ENCODE assay signal across 11 cellular contexts in the genomic region with DNA sequence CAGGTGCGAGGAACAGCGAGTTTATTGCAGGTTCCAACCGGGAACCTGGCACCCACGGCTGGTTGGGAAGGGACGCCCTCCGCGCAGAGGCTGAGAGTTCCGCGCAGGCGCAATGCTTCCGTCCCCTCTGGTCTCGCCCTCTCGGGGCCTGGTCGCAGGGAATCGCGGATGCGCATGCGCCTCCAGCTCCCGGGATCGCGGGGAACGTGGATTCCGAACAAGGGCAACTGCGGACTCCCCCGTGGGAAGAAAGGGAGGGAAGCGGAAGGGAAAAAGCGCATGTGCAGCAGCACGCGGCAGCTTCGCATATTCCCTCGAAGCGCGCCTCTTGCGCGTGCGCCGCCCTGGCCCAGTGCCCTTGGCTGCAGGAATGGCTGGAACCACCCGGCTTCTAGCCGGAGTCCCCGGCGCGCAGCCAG. TPM values are rescaled to one million over a fixed set of nuclear protein-coding genes. Genes with fewer than 3 reads are reported as not detected.
DNase-seq lines count a peak whose midpoint lies in the region; ATAC-seq, FAIRE-seq and TF ChIP-seq lines count a peak whose summit lies in the region.
"Had no signal": no experiment of that assay in that cellular context is flagged by ENCODE, and none has a peak within 500 bp of the region (broad histone marks: within the 10 kb centered on the region; RNA-seq: fewer than 3 reads in every experiment).

No MANE protein-coding gene starts in this region.

- no peak overlapping the region for H3K4me2 ChIP-seq in HepG2 (ENCODE audit: low read depth, low read length)

- H3K36me3 ChIP-seq in NT2/D1 (ENCODE audit: insufficient read depth, insufficient read length, low read length) (peaks cover 21% of the 10 kb centered on the region), HepG2 (replicated peaks in 1 of 2; ENCODE audit: control insufficient read depth in 1 of 2, insufficient read depth in 2 of 2, low read length in 2 of 2) (peaks cover 0 to 3% of the 10 kb centered on the region in 2 experiments; a peak in 2 of 5 replicates), spleen (peaks cover 0 to 3% (median 0%) of the 10 kb centered on the region in 6 donors)

- TF ChIP-seq CTCF in choroid plexus epithelial cell (conservative IDR thresholded peaks at IDR 0.05; ENCODE audit: low read depth, low read length) (no peak), HepG2 (CRISPR knock-in tag; IDR thresholded peaks at IDR 0.05) (no peak), spleen (IDR thresholded peaks at IDR 0.05 in 8 of 11, conservative IDR thresholded peaks at IDR 0.05 in 3 of 11) (no peak)

- H3K4me3 ChIP-seq in NT2/D1 (ENCODE audit: insufficient read length, low read depth) (no peak overlapping the region), choroid plexus epithelial cell (ENCODE audit: low read depth, low read length) (peak overlapping the region; percentile 42), HepG2 (replicated peaks in 1 of 3; ENCODE audit: insufficient read depth in 1 of 3, low read depth in 2 of 3, low read length in 3 of 3) (no peak overlapping the region), spleen (peak overlapping the region in 4 of 8 donors; percentile 3 to 84 (median 16))

- no peak overlapping the region for H3K27ac ChIP-seq in HepG2 (ENCODE audit: extremely low read length, insufficient read depth, low read length)
- H3K27ac ChIP-seq in spleen = peak overlapping the region in 1 of 8 donors; percentile 21

- H4K20me1 ChIP-seq in HepG2 (ENCODE audit: insufficient read depth, low read length) = 0 out of 2 replicates have a peak, but pooled peaks cover 2% of the 10 kb centered on the region

- no peak for TF ChIP-seq RAD21 in HepG2 (CRISPR knock-in tag; IDR thresholded peaks at IDR 0.05)

- H3K79me2 ChIP-seq in HepG2 (ENCODE audit: insufficient read depth, low read length) = peaks cover 17% of the 10 kb centered on the region

- POLR2A ChIA-PET in HepG2 (lab: Yijun Ruan, JAX) = no interaction called here

- TF ChIP-seq EP300 in HepG2 (IDR thresholded peaks at IDR 0.05; ENCODE audit: low read depth in 2 of 2, low read length in 2 of 2) (no peak), HepG2 (CRISPR knock-in tag; IDR thresholded peaks at IDR 0.05; ENCODE audit: borderline replicate concordance) (no peak)

- no peak overlapping the region for H2AFZ ChIP-seq in HepG2 (ENCODE audit: low read length)

- TF ChIP-seq POLR2A in HepG2 (IDR thresholded peaks at IDR 0.05; ENCODE audit: insufficient read depth in 1 of 2, low read depth in 2 of 2, low read length in 2 of 2) (no peak), spleen (IDR thresholded peaks at IDR 0.05) (no peak)

- in situ Hi-C loops in HepG2 (cut with HindIII; ENCODE audit: extremely low pct_ligation_motif_present, low pct_unique_long_range_greater_than_20kb) = no loop called here

- ATAC-seq in HepG2 (no peak), GM21381 (IDR thresholded peaks at IDR 0.05; ENCODE audit: unreplicated experiment) (no peak), HG02938 (IDR thresholded peaks at IDR 0.05; ENCODE audit: unreplicated experiment) (no peak)
- ATAC-seq: PC-3 had no signal

- H3K4me1 ChIP-seq in NT2/D1 (ENCODE audit: insufficient read depth, insufficient read length) (peaks cover 18% of the 10 kb centered on the region), HepG2 (ENCODE audit: insufficient read depth, low read length) (peaks cover 17% of the 10 kb centered on the region), spleen (peaks cover 15 to 48% (median 36%) of the 10 kb centered on the region in 6 donors)

- DNase-seq in NT2/D1 (ENCODE audit: low read depth, low spot score) (no peak), choroid plexus epithelial cell (ENCODE audit: low read depth) (peak; percentile 75), HepG2 (ENCODE audit: low spot score) (no peak), spleen (peak; percentile 82), germinal center (ENCODE audit: low spot score) (no peak), NCI-H2107 treated with DMSO at 0.1 percent for 48 hours (lab: John Stamatoyannopoulos, UW; ENCODE audit: unreplicated experiment) (no peak)
- DNase-seq: activated CD4-positive, alpha-beta T cell treated with anti-CD3 and anti-CD28 coated beads for 48 hours; PC-3 had no signal

- BruUV-seq in HepG2 (replicated peaks; lab: Mats Ljungman, UMichigan) = no TSS peak

- CTCF ChIA-PET in HepG2 (lab: Yijun Ruan, JAX; ENCODE audit: low intra/inter-chr PET ratio, low total read pairs) = no interaction called here

- no peak for FAIRE-seq in HepG2 (lab: Jason Lieb, UNC)
- FAIRE-seq: islet of Langerhans had no signal

- intact Hi-C loops in HepG2 (cut with micrococcal nuclease; ENCODE audit: unreplicated experiment) = no loop called here
- intact Hi-C loops in spleen (cut with DNase I; ENCODE audit: low total_unique reads) = no loop called here

- H3K9ac ChIP-seq in NT2/D1 (ENCODE audit: insufficient read length, low read depth) (peak overlapping the region; percentile 10), HepG2 (ENCODE audit: insufficient read depth, low read depth, low read length) (no peak overlapping the region)

- 99% methylated on average over 42 of the region's 42 CpGs for WGBS in HepG2 (ENCODE audit: low lambda C conversion rate)
- WGBS in spleen, 5 donors = 27 to 59% (median 47%) methylated on average over 20 to 42 of the region's 42 CpGs

- H3K27me3 ChIP-seq in NT2/D1 (ENCODE audit: insufficient read depth, insufficient read length) (no peaks in the 10 kb centered on the region), HepG2 (ENCODE audit: control insufficient read depth in 1 of 2, insufficient read depth in 2 of 2, low read length in 2 of 2) (no peaks in the 10 kb centered on the region; a peak in 1 of 5 replicates), spleen (replicated peaks in 1 of 7) (no peaks in the 10 kb centered on the region)

- H3K9me3 ChIP-seq in NT2/D1 (ENCODE audit: insufficient read depth, low read length) = no peaks in the 10 kb centered on the region
- no peaks in the 10 kb centered on the region for H3K9me3 ChIP-seq in HepG2 (ENCODE audit: low read length)
- H3K9me3 ChIP-seq in spleen = peaks cover 0 to 11% (median 0%) of the 10 kb centered on the region in 8 donors

RNA-seq across cellular contexts. Expression of gene TSSK6, which starts 1.1 kb away (rescaled TPM):
- 0.71 and 0.86 TPM in 2 replicates for total RNA-seq in HepG2 (2016; rRNA removed; fragmentation: Illumina TruSeq; extraction: Trizol)
- total RNA-seq in HepG2 (2016; cell fraction: cytosol; rRNA removed; fragmentation: Illumina TruSeq; extraction: Trizol; ENCODE audit: low read depth) = 0.35 and 0.40 TPM in 2 replicates
- total RNA-seq in HepG2 (2016; cell fraction: insoluble cytoplasmic fraction; rRNA removed; fragmentation: Illumina TruSeq; extraction: Trizol) = 0.65 and 0.85 TPM in 2 replicates
- total RNA-seq in HepG2 (2016; cell fraction: membrane; rRNA removed; fragmentation: Illumina TruSeq; extraction: Trizol) = 0.83 and 1.3 TPM in 2 replicates
- total RNA-seq in HepG2 (2016; cell fraction: nucleus; rRNA removed; fragmentation: Illumina TruSeq; extraction: Trizol) = 0.50 and 1.3 TPM in 2 replicates
- polyA plus RNA-seq in HepG2 (2011; rRNA removed) = 1.2 and 2.0 TPM in 2 replicates
- 1.4 and 2.8 TPM in 2 replicates for polyA plus RNA-seq in HepG2 (2011; cell fraction: cytosol; rRNA removed)
- polyA plus RNA-seq in HepG2 (2011; cell fraction: nucleus; rRNA removed) = 6.3 and 8.3 TPM in 2 replicates
- polyA plus RNA-seq in HepG2 (2012) = 0.81 and 1.2 TPM in 2 replicates
- 0.16 and 0.19 TPM in 2 replicates for polyA plus RNA-seq in HepG2 (2016; cell fraction: cytosol; fragmentation: Illumina TruSeq; extraction: Trizol; ENCODE audit: low read depth)
- polyA plus RNA-seq in HepG2 (2016; cell fraction: insoluble cytoplasmic fraction; fragmentation: Illumina TruSeq; extraction: Trizol; ENCODE audit: low read depth) = 1.1 and 1.7 TPM in 2 replicates
- polyA plus RNA-seq in HepG2 (2016; cell fraction: membrane; fragmentation: Illumina TruSeq; extraction: Trizol; ENCODE audit: low read depth) = 0.68 and 0.82 TPM in 2 replicates
- polyA plus RNA-seq in HepG2 (2016; cell fraction: nucleus; fragmentation: Illumina TruSeq; extraction: Trizol; ENCODE audit: insufficient read depth, low read depth) = 1.3 and 2.4 TPM in 2 replicates
- polyA minus RNA-seq in HepG2 (2011; rRNA and poly(A)+ RNA removed; ENCODE audit: low replicate concordance) = 2.0 and 5.3 TPM in 2 replicates
- 1.3 and 1.5 TPM in 2 replicates for polyA minus RNA-seq in HepG2 (2011; cell fraction: cytosol; rRNA and poly(A)+ RNA removed)
- polyA minus RNA-seq in HepG2 (2011; cell fraction: nucleus; rRNA and poly(A)+ RNA removed) = 1.9 and 3.7 TPM in 2 replicates
- total RNA-seq in spleen = 1 to 10 TPM; 2.3 to 5.6 (median 3.7) TPM
- polyA plus RNA-seq in spleen = 1 to 10 TPM; 1.7 to 3.3 (median 2.4) TPM

RNA-seq across cellular contexts. Expression of gene NDUFA13, which starts 1.8 kb away (rescaled TPM):
- 278 and 337 TPM in 2 replicates for total RNA-seq in HepG2 (2016; rRNA removed; fragmentation: Illumina TruSeq; extraction: Trizol)
- 98.4 and 99.8 TPM in 2 replicates for total RNA-seq in HepG2 (2016; cell fraction: cytosol; rRNA removed; fragmentation: Illumina TruSeq; extraction: Trizol; ENCODE audit: low read depth)
- 323 and 362 TPM in 2 replicates for total RNA-seq in HepG2 (2016; cell fraction: insoluble cytoplasmic fraction; rRNA removed; fragmentation: Illumina TruSeq; extraction: Trizol)
- total RNA-seq in HepG2 (2016; cell fraction: membrane; rRNA removed; fragmentation: Illumina TruSeq; extraction: Trizol) = 84.6 and 89.0 TPM in 2 replicates
- 193 and 208 TPM in 2 replicates for total RNA-seq in HepG2 (2016; cell fraction: nucleus; rRNA removed; fragmentation: Illumina TruSeq; extraction: Trizol)
- 366 and 368 TPM in 2 replicates for polyA plus RNA-seq in HepG2 (2011; rRNA removed)
- 715 and 846 TPM in 2 replicates for polyA plus RNA-seq in HepG2 (2011; cell fraction: cytosol; rRNA removed)
- polyA plus RNA-seq in HepG2 (2011; cell fraction: nucleus; rRNA removed) = 199 and 226 TPM in 2 replicates
- polyA plus RNA-seq in HepG2 (2012) = 207 and 262 TPM in 2 replicates
- polyA plus RNA-seq in HepG2 (2016; cell fraction: cytosol; fragmentation: Illumina TruSeq; extraction: Trizol; ENCODE audit: low read depth) = 72.4 and 85.3 TPM in 2 replicates
- polyA plus RNA-seq in HepG2 (2016; cell fraction: insoluble cytoplasmic fraction; fragmentation: Illumina TruSeq; extraction: Trizol; ENCODE audit: low read depth) = 186 TPM in 2 replicates
- 52.4 and 56.3 TPM in 2 replicates for polyA plus RNA-seq in HepG2 (2016; cell fraction: membrane; fragmentation: Illumina TruSeq; extraction: Trizol; ENCODE audit: low read depth)
- polyA plus RNA-seq in HepG2 (2016; cell fraction: nucleus; fragmentation: Illumina TruSeq; extraction: Trizol; ENCODE audit: insufficient read depth, low read depth) = 235 and 237 TPM in 2 replicates
- 73.2 and 83.5 TPM in 2 replicates for polyA minus RNA-seq in HepG2 (2011; rRNA and poly(A)+ RNA removed; ENCODE audit: low replicate concordance)
- polyA minus RNA-seq in HepG2 (2011; cell fraction: cytosol; rRNA and poly(A)+ RNA removed) = 58.6 and 70.0 TPM in 2 replicates
- 42.1 and 44.4 TPM in 2 replicates for polyA minus RNA-seq in HepG2 (2011; cell fraction: nucleus; rRNA and poly(A)+ RNA removed)
- total RNA-seq in spleen = 100 to 1,000 TPM in 4 of 7 donors, 10 to 100 TPM in 3; 24.0 to 216 (median 182) TPM
- polyA plus RNA-seq in spleen = 100 to 1,000 TPM; 203 to 224 (median 204) TPM

RNA-seq across cellular contexts. Expression of gene YJEFN3, which starts 14.5 kb away (rescaled TPM):
- total RNA-seq in HepG2 (2016; rRNA removed; fragmentation: Illumina TruSeq; extraction: Trizol) = 0.32 and 0.89 TPM in 2 replicates
- 0.30 and 0.44 TPM in 2 replicates for total RNA-seq in HepG2 (2016; cell fraction: cytosol; rRNA removed; fragmentation: Illumina TruSeq; extraction: Trizol; ENCODE audit: low read depth)
- 0.19 and 0.69 TPM in 2 replicates for total RNA-seq in HepG2 (2016; cell fraction: insoluble cytoplasmic fraction; rRNA removed; fragmentation: Illumina TruSeq; extraction: Trizol)
- 0.28 and 0.41 TPM in 2 replicates for total RNA-seq in HepG2 (2016; cell fraction: membrane; rRNA removed; fragmentation: Illumina TruSeq; extraction: Trizol)
- 1.1 and 1.4 TPM in 2 replicates for total RNA-seq in HepG2 (2016; cell fraction: nucleus; rRNA removed; fragmentation: Illumina TruSeq; extraction: Trizol)
- polyA plus RNA-seq in HepG2 (2011; rRNA removed) = 4.0 TPM in 2 replicates
- 0.47 and 1.4 TPM in 2 replicates for polyA plus RNA-seq in HepG2 (2011; cell fraction: cytosol; rRNA removed)
- polyA plus RNA-seq in HepG2 (2011; cell fraction: nucleus; rRNA removed) = 61.3 and 67.2 TPM in 2 replicates
- polyA plus RNA-seq in HepG2 (2012) = 5.6 and 8.4 TPM in 2 replicates
- 0.37 TPM in 1 of 2 replicates, not detected in the other for polyA plus RNA-seq in HepG2 (2016; cell fraction: cytosol; fragmentation: Illumina TruSeq; extraction: Trizol; ENCODE audit: low read depth)
- 0.09 TPM in 1 of 2 replicates, not detected in the other for polyA plus RNA-seq in HepG2 (2016; cell fraction: insoluble cytoplasmic fraction; fragmentation: Illumina TruSeq; extraction: Trizol; ENCODE audit: low read depth)
- not detected in 2 replicates for polyA plus RNA-seq in HepG2 (2016; cell fraction: membrane; fragmentation: Illumina TruSeq; extraction: Trizol; ENCODE audit: low read depth)
- polyA plus RNA-seq in HepG2 (2016; cell fraction: nucleus; fragmentation: Illumina TruSeq; extraction: Trizol; ENCODE audit: insufficient read depth, low read depth) = 9.8 and 10.6 TPM in 2 replicates
- 0.86 and 2.2 TPM in 2 replicates for polyA minus RNA-seq in HepG2 (2011; rRNA and poly(A)+ RNA removed; ENCODE audit: low replicate concordance)
- 0.49 TPM in 1 of 2 replicates, not detected in the other for polyA minus RNA-seq in HepG2 (2011; cell fraction: cytosol; rRNA and poly(A)+ RNA removed)
- 5.0 and 5.3 TPM in 2 replicates for polyA minus RNA-seq in HepG2 (2011; cell fraction: nucleus; rRNA and poly(A)+ RNA removed)
- 1 to 10 TPM; 1.3 to 4.8 (median 3.2) TPM for total RNA-seq in spleen
- polyA plus RNA-seq in spleen = 10 to 100 TPM; 10.4 to 22.7 (median 13.0) TPM

RNA-seq across cellular contexts. Expression of gene CILP2, which starts 23.8 kb away (rescaled TPM):
- total RNA-seq in HepG2 (2016; rRNA removed; fragmentation: Illumina TruSeq; extraction: Trizol) (0.09 TPM in 1 of 2 replicates, not detected in the other), spleen (1 to 10 TPM in 1 of 7 donors, under 1 TPM in 5, not detected in 1; 0.36 to 1.3 (median 0.61) TPM)
- not detected in 2 replicates for total RNA-seq in HepG2 (2016; cell fraction: cytosol; rRNA removed; fragmentation: Illumina TruSeq; extraction: Trizol; ENCODE audit: low read depth)
- total RNA-seq in HepG2 (2016; cell fraction: insoluble cytoplasmic fraction; rRNA removed; fragmentation: Illumina TruSeq; extraction: Trizol) = 0.15 TPM in 1 of 2 replicates, not detected in the other
- total RNA-seq in HepG2 (2016; cell fraction: membrane; rRNA removed; fragmentation: Illumina TruSeq; extraction: Trizol) = not detected in 2 replicates
- total RNA-seq in HepG2 (2016; cell fraction: nucleus; rRNA removed; fragmentation: Illumina TruSeq; extraction: Trizol) = 0.16 and 0.19 TPM in 2 replicates
- polyA plus RNA-seq in HepG2 (2011; rRNA removed) (0.18 and 0.37 TPM in 2 replicates), spleen (under 1 TPM; 0.15 to 0.38 (median 0.35) TPM)
- polyA plus RNA-seq in HepG2 (2011; cell fraction: cytosol; rRNA removed) = 0.16 and 0.19 TPM in 2 replicates
- 0.66 and 0.74 TPM in 2 replicates for polyA plus RNA-seq in HepG2 (2011; cell fraction: nucleus; rRNA removed)
- polyA plus RNA-seq in HepG2 (2012) = 0.31 and 0.51 TPM in 2 replicates
- polyA plus RNA-seq in HepG2 (2016; cell fraction: cytosol; fragmentation: Illumina TruSeq; extraction: Trizol; ENCODE audit: low read depth) = not detected in 2 replicates
- polyA plus RNA-seq in HepG2 (2016; cell fraction: insoluble cytoplasmic fraction; fragmentation: Illumina TruSeq; extraction: Trizol; ENCODE audit: low read depth) = 0.05 and 0.12 TPM in 2 replicates
- not detected in 2 replicates for polyA plus RNA-seq in HepG2 (2016; cell fraction: membrane; fragmentation: Illumina TruSeq; extraction: Trizol; ENCODE audit: low read depth)
- 0.35 and 0.44 TPM in 2 replicates for polyA plus RNA-seq in HepG2 (2016; cell fraction: nucleus; fragmentation: Illumina TruSeq; extraction: Trizol; ENCODE audit: insufficient read depth, low read depth)
- polyA minus RNA-seq in HepG2 (2011; rRNA and poly(A)+ RNA removed; ENCODE audit: low replicate concordance) = 0.20 and 0.30 TPM in 2 replicates
- polyA minus RNA-seq in HepG2 (2011; cell fraction: cytosol; rRNA and poly(A)+ RNA removed) = 0.26 and 0.30 TPM in 2 replicates
- 0.26 and 0.37 TPM in 2 replicates for polyA minus RNA-seq in HepG2 (2011; cell fraction: nucleus; rRNA and poly(A)+ RNA removed)

Comparison
In these comparisons a context has a peak if more than half of its experiments do, and no peak if none do; other contexts are left out.
1. DNase-seq: peak in choroid plexus epithelial cell (single experiment) and spleen (single experiment); none in NT2/D1 (single experiment), HepG2 (single experiment), germinal center (single experiment) and NCI-H2107 treated with DMSO at 0.1 percent for 48 hours (single experiment).